In genomic region chr19:30450101-30450500, GRCh38 we compare ENCODE assay signal across 12 cellular contexts.
A peak's percentile ranks its signal among the peaks of the same experiment; 100 is the strongest.
DNase-seq lines count a peak whose midpoint lies in the region; ATAC-seq and TF ChIP-seq lines count a peak whose summit lies in the region.
"Had no signal": no experiment of that assay in that cellular context is flagged by ENCODE, and none has a peak within 500 bp of the region (broad histone marks: within the 10 kb centered on the region; RNA-seq: fewer than 3 reads in every experiment).

No MANE protein-coding gene starts in this region.

- H3K4me3 Mint-ChIP-seq in neural progenitor cell: peak overlapping the region; percentile 48
- H3K4me3 Mint-ChIP-seq: activated naive CD4-positive, alpha-beta T cell treated with anti-CD3 and anti-CD28 coated beads, Interleukin-2, amount 50 U/mL, for 24 hours had no signal

- peaks cover 58% of the 10 kb centered on the region for H3K4me1 Mint-ChIP-seq in neural progenitor cell

- H3K27ac Mint-ChIP-seq in neural progenitor cell: peak overlapping the region; percentile 18
- H3K27ac Mint-ChIP-seq: activated naive CD4-positive, alpha-beta T cell treated with anti-CD3 and anti-CD28 coated beads, Interleukin-2, amount 50 U/mL, for 24 hours had no signal

- H3K36me3 ChIP-seq in neural progenitor cell: no peaks in the 10 kb centered on the region

- no peaks in the 10 kb centered on the region for H3K9me3 Mint-ChIP-seq in neural progenitor cell
- H3K9me3 Mint-ChIP-seq: activated naive CD4-positive, alpha-beta T cell treated with anti-CD3 and anti-CD28 coated beads, Interleukin-2, amount 50 U/mL, for 24 hours had no signal

- peaks cover 33% of the 10 kb centered on the region for H3F3A ChIP-seq in neural progenitor cell (ENCODE audit: low read depth)

- peak; percentile 58 for DNase-seq in AG08396 (ENCODE audit: low spot score)
- DNase-seq in NCI-H446 treated with DMSO at 0.1 percent for 48 hours (lab: John Stamatoyannopoulos, UW): peak; percentile 75
- DNase-seq in foreskin melanocyte: peak; percentile 80
- peak; percentile 71 for DNase-seq in neural progenitor cell (ENCODE audit: low spot score)
- DNase-seq in cerebellar nuclear complex (lab: John Stamatoyannopoulos, UW): no peak
- DNase-seq in MV-4-11 (lab: John Stamatoyannopoulos, UW): no peak
- DNase-seq in DMS153 treated with DMSO at 0.1 percent for 48 hours (lab: John Stamatoyannopoulos, UW; ENCODE audit: unreplicated experiment): no peak
- DNase-seq: DMS53, PC-9, small intestine had no signal

- no peak for TF ChIP-seq CTCF in neural progenitor cell (IDR thresholded peaks at IDR 0.05)

- H3K4me1 ChIP-seq in neural progenitor cell: peaks cover 28% of the 10 kb centered on the region

- H3K4me2 ChIP-seq in neural progenitor cell: peak overlapping the region; percentile 72
- H3K4me2 ChIP-seq: PC-9 had no signal

- H3K4me3 ChIP-seq in neural progenitor cell: peak overlapping the region; percentile 23
- H3K4me3 ChIP-seq: PC-9 had no signal

- no peak overlapping the region for H3K9ac ChIP-seq in neural progenitor cell

- ATAC-seq in HG03460 (IDR thresholded peaks at IDR 0.05; ENCODE audit: unreplicated experiment): no peak

- no peak overlapping the region for H2AFZ ChIP-seq in neural progenitor cell (replicated peaks)
- H2AFZ ChIP-seq: PC-9 had no signal

- no peaks in the 10 kb centered on the region for H3K9me3 ChIP-seq in neural progenitor cell (ENCODE audit: low read depth)

- H3K79me2 ChIP-seq in neural progenitor cell (ENCODE audit: low read depth): no peaks in the 10 kb centered on the region

- H3K27me3 Mint-ChIP-seq in neural progenitor cell (ENCODE audit: insufficient read depth, low read depth): peaks cover 4% of the 10 kb centered on the region
- H3K27me3 Mint-ChIP-seq: activated naive CD4-positive, alpha-beta T cell treated with anti-CD3 and anti-CD28 coated beads, Interleukin-2, amount 50 U/mL, for 24 hours had no signal

- H3K27ac ChIP-seq in neural progenitor cell: no peak overlapping the region
- H3K27ac ChIP-seq: PC-9 had no signal

- no peaks in the 10 kb centered on the region for H3K27me3 ChIP-seq in neural progenitor cell

- H4K20me1 ChIP-seq in neural progenitor cell (ENCODE audit: low read depth): no peaks in the 10 kb centered on the region

- peaks cover 3% of the 10 kb centered on the region for H3K36me3 Mint-ChIP-seq in neural progenitor cell
- H3K36me3 Mint-ChIP-seq: activated naive CD4-positive, alpha-beta T cell treated with anti-CD3 and anti-CD28 coated beads, Interleukin-2, amount 50 U/mL, for 24 hours had no signal

Comparison
In these comparisons a context has a peak if more than half of its experiments do, and no peak if none do; other contexts are left out.
1. DNase-seq: peak in AG08396 (single experiment), NCI-H446 treated with DMSO at 0.1 percent for 48 hours (single experiment), foreskin melanocyte (single experiment) and neural progenitor cell (single experiment); none in cerebellar nuclear complex (0 of 2), MV-4-11 (single experiment) and DMS153 treated with DMSO at 0.1 percent for 48 hours (single experiment).